In genomic region chr1:38578444-38578951, GRCh38 we compare ENCODE assay signal across 10 cellular contexts.
DNase-seq lines count a peak whose midpoint lies in the region; ATAC-seq and TF ChIP-seq lines count a peak whose summit lies in the region.
"Had no signal": no experiment of that assay in that cellular context is flagged by ENCODE, and none has a peak within 500 bp of the region (broad histone marks: within the 10 kb centered on the region; RNA-seq: fewer than 3 reads in every experiment).

No MANE protein-coding gene starts in this region.

- peaks cover 9% of the 10 kb centered on the region for H3K4me1 Mint-ChIP-seq in CD4-positive, alpha-beta T cell (ENCODE audit: low read depth)

- no peak overlapping the region for H3K27ac ChIP-seq in CD4-positive, alpha-beta T cell (ENCODE audit: low read depth, low read length)
- H3K27ac ChIP-seq in mesodermal cell (ENCODE audit: low read depth, low read length, severe bottlenecking): no peak overlapping the region
- H3K27ac ChIP-seq: KMS-11 had no signal

- intact Hi-C loops in CD4-positive, alpha-beta T cell (cut with DNase I, micrococcal nuclease): no loop called here

- CTCF ChIA-PET in CD4-positive, alpha-beta T cell (lab: Charles Lee): no interaction called here

- H3K4me3 ChIP-seq in adipocyte (ENCODE audit: low read length) (no peak overlapping the region), mesodermal cell (ENCODE audit: extremely low read depth, insufficient read depth, low read length, poor library complexity, severe bottlenecking) (peak overlapping the region; percentile 27)

- no peaks in the 10 kb centered on the region for H3K9me3 ChIP-seq in CD4-positive, alpha-beta T cell (ENCODE audit: control insufficient read depth, low read length)
- H3K9me3 ChIP-seq in ES-I3 (ENCODE audit: control insufficient read depth, insufficient read depth, low read length) (no peaks in the 10 kb centered on the region), adipocyte (ENCODE audit: control insufficient read depth, low read length) (no peaks in the 10 kb centered on the region), mesodermal cell (ENCODE audit: control insufficient read depth, low read length) (no peaks in the 10 kb centered on the region)

- no peak for TF ChIP-seq CTCF in CD4-positive, alpha-beta T cell (IDR thresholded peaks at IDR 0.05)

- H3K9ac ChIP-seq in ES-I3 (ENCODE audit: low read depth, low read length): peak overlapping the region; percentile 58
- H3K9ac ChIP-seq in adipocyte (ENCODE audit: low read length): no peak overlapping the region
- H3K9ac ChIP-seq: KMS-11 had no signal

- H3K4me1 ChIP-seq in ES-I3 (ENCODE audit: insufficient read depth, low read length): peaks cover 7% of the 10 kb centered on the region; the same call in 1 of the 2 replicates
- no peaks in the 10 kb centered on the region for H3K4me1 ChIP-seq in adipocyte (ENCODE audit: control insufficient read depth, insufficient read depth, low read length)
- peaks cover 3% of the 10 kb centered on the region for H3K4me1 ChIP-seq in mesodermal cell (ENCODE audit: control insufficient read depth, insufficient read depth, low read length, poor library complexity, severe bottlenecking)

- no peaks in the 10 kb centered on the region for H3K36me3 Mint-ChIP-seq in CD4-positive, alpha-beta T cell (ENCODE audit: low read depth)

- peaks cover 56% of the 10 kb centered on the region for H3K27me3 Mint-ChIP-seq in CD4-positive, alpha-beta T cell

- H3K36me3 ChIP-seq in ES-I3 (ENCODE audit: insufficient read depth, low read length) (no peaks in the 10 kb centered on the region), adipocyte (ENCODE audit: control insufficient read depth, insufficient read depth, low read length, severe bottlenecking) (no peaks in the 10 kb centered on the region), mesodermal cell (ENCODE audit: control insufficient read depth, insufficient read depth, low read length) (no peaks in the 10 kb centered on the region)

- POLR2A ChIA-PET in CD4-positive, alpha-beta T cell (lab: Charles Lee): interaction anchor here (1.5 kb wide), 1 partner anchor 19 kb away, joined by 5 read pairs; no protein-coding TSS in a partner anchor

- no peak overlapping the region for H3K27ac Mint-ChIP-seq in CD4-positive, alpha-beta T cell

- no peaks in the 10 kb centered on the region for H3K9me3 Mint-ChIP-seq in CD4-positive, alpha-beta T cell

- DNase-seq in CD4-positive, alpha-beta T cell: no peak
- DNase-seq in adipocyte (ENCODE audit: low read depth) (peak; percentile 24), foreskin melanocyte (no peak)
- DNase-seq: EL had no signal

- peak overlapping the region; percentile 30 for H3K4me3 Mint-ChIP-seq in CD4-positive, alpha-beta T cell

- ATAC-seq in CD4-positive, alpha-beta T cell (ENCODE audit: poor library complexity): no peak
- ATAC-seq in HG03521 (IDR thresholded peaks at IDR 0.05; ENCODE audit: unreplicated experiment) (no peak), GM21529 (IDR thresholded peaks at IDR 0.05; ENCODE audit: unreplicated experiment) (no peak), HG03045 (IDR thresholded peaks at IDR 0.05; ENCODE audit: unreplicated experiment) (no peak)

- H3K27me3 ChIP-seq in CD4-positive, alpha-beta T cell (ENCODE audit: control insufficient read depth, insufficient read depth, low read length): peaks cover 45% of the 10 kb centered on the region
- peaks cover 32% of the 10 kb centered on the region for H3K27me3 ChIP-seq in adipocyte (replicated peaks; ENCODE audit: control insufficient read depth, insufficient read depth, low read length)

- WGBS in mesodermal cell (ENCODE audit: insufficient coverage in 2 of 2), 2 experiments: 1 to 2% methylated on average over 44 to 48 of the region's 52 CpGs
